24 cellular contexts compared by ENCODE assay signal in genomic region chr15:28129261-28129848, GRCh38. TPM values are rescaled to one million over a fixed set of nuclear protein-coding genes. Genes with fewer than 3 reads are reported as not detected.
A peak's percentile ranks its signal among the peaks of the same experiment; 100 is the strongest.
DNase-seq lines count a peak whose midpoint lies in the region; ATAC-seq and TF ChIP-seq lines count a peak whose summit lies in the region.
"Had no signal": no experiment of that assay in that cellular context is flagged by ENCODE, and none has a peak within 500 bp of the region (broad histone marks: within the 10 kb centered on the region; RNA-seq: fewer than 3 reads in every experiment).

No MANE protein-coding gene starts in this region.

- no peak for DNase-seq in activated T-cell treated with anti-CD3 and anti-CD28 coated beads, Interleukin-2, amount 50 U/mL, for 72 hours
- DNase-seq in activated T-cell treated with anti-CD3 and anti-CD28 coated beads for 4 hours: no peak
- DNase-seq in RWPE2 (ENCODE audit: low spot score): peak; percentile 45
- peak in 1 of 5 donors; percentile 49 for DNase-seq in heart left ventricle
- no peak for DNase-seq in GM19240 (ENCODE audit: insufficient read length, low spot score)
- no peak for DNase-seq in mesendoderm
- no peak for DNase-seq in RKO (ENCODE audit: low spot score)
- DNase-seq: ACHN; Calu3; CD8-positive, alpha-beta memory T cell; GF-D8; H7; KG1; NCI-H1092; NCI-H1436; NCI-H187 treated with DMSO at 0.1 percent for 48 hours; NCI-H2107; NCI-H446 treated with DMSO at 0.1 percent for 48 hours; NCI-H526 treated with DMSO at 0.1 percent for 48 hours; RPMI8226; SJCRH30 had no signal

- no peak overlapping the region for H2BK15ac ChIP-seq in mesendoderm (replicated peaks; ENCODE audit: low read depth)

- no peak overlapping the region for H2BK5ac ChIP-seq in mesendoderm (ENCODE audit: low read length)

- H3K27me3 Mint-ChIP-seq in activated T-cell treated with anti-CD3 and anti-CD28 coated beads, Interleukin-2, amount 50 U/mL, for 72 hours (ENCODE audit: low read depth): no peaks in the 10 kb centered on the region
- no peaks in the 10 kb centered on the region for H3K27me3 Mint-ChIP-seq in stimulated activated memory B cell treated with anti-CD40 and anti-IgM and Interleukin-4, amounts not matched to agents 10 μg/mL and 1 μg/mL and 100 μg/mL, for 72 hours
- H3K27me3 Mint-ChIP-seq: CD8-positive, alpha-beta memory T cell had no signal

- H3K79me1 ChIP-seq in mesendoderm (ENCODE audit: low read length): no peaks in the 10 kb centered on the region

- no peak overlapping the region for H3K4me2 ChIP-seq in mesendoderm (ENCODE audit: low read length)
- H3K4me2 ChIP-seq: BLaER1 treated with 17β-estradiol and CSF1 and Interleukin-3, amounts not matched to agents 10 nM and 100 nM had no signal

- H2AK5ac ChIP-seq in mesendoderm (ENCODE audit: low read length): no peak overlapping the region

- intact Hi-C loops in heart left ventricle (cut with DNase I): loop anchor here in 3 of 10 donors (5.0 to 10.0 kb wide), 3 partner anchors 42 to 1235 kb away; no protein-coding TSS in a partner anchor

- H3K4me1 Mint-ChIP-seq in activated T-cell treated with anti-CD3 and anti-CD28 coated beads, Interleukin-2, amount 50 U/mL, for 72 hours (ENCODE audit: low read depth): no peaks in the 10 kb centered on the region
- peaks cover 13% of the 10 kb centered on the region for H3K4me1 Mint-ChIP-seq in stimulated activated memory B cell treated with anti-CD40 and anti-IgM and Interleukin-4, amounts not matched to agents 10 μg/mL and 1 μg/mL and 100 μg/mL, for 72 hours

- no peak overlapping the region for H3K9ac ChIP-seq in mesendoderm (ENCODE audit: low read length)
- H3K9ac ChIP-seq: BLaER1 treated with 17β-estradiol and CSF1 and Interleukin-3, amounts not matched to agents 10 nM and 100 nM had no signal

- H3K79me2 ChIP-seq in mesendoderm (ENCODE audit: control insufficient read depth, insufficient read depth, low read length): no peaks in the 10 kb centered on the region

- H4K5ac ChIP-seq in mesendoderm (ENCODE audit: low read length): no peak overlapping the region

- H3K4me3 ChIP-seq in RWPE2 (ENCODE audit: severe bottlenecking): no peak overlapping the region
- no peak overlapping the region for H3K4me3 ChIP-seq in heart left ventricle
- no peak overlapping the region for H3K4me3 ChIP-seq in mesendoderm (ENCODE audit: low read length)
- H3K4me3 ChIP-seq: BLaER1 treated with 17β-estradiol and CSF1 and Interleukin-3, amounts not matched to agents 10 nM and 100 nM; SJCRH30 had no signal

- H3K4ac ChIP-seq in mesendoderm (ENCODE audit: low read depth, low read length): no peak overlapping the region

- peaks cover 2 to 4% of the 10 kb centered on the region in 2 donors for H3K36me3 Mint-ChIP-seq in activated T-cell treated with anti-CD3 and anti-CD28 coated beads, Interleukin-2, amount 50 U/mL, for 72 hours (ENCODE audit: insufficient read depth in 2 of 2)
- H3K36me3 Mint-ChIP-seq in stimulated activated memory B cell treated with anti-CD40 and anti-IgM and Interleukin-4, amounts not matched to agents 10 μg/mL and 1 μg/mL and 100 μg/mL, for 72 hours: peaks cover 46% of the 10 kb centered on the region

- no peaks in the 10 kb centered on the region for H3K9me3 ChIP-seq in RWPE2 (ENCODE audit: severe bottlenecking)
- H3K9me3 ChIP-seq in heart left ventricle: no peaks in the 10 kb centered on the region
- H3K9me3 ChIP-seq: BLaER1 treated with 17β-estradiol and CSF1 and Interleukin-3, amounts not matched to agents 10 nM and 100 nM; SJCRH30 had no signal

- H2BK120ac ChIP-seq in mesendoderm (ENCODE audit: low read depth, low read length): no peak overlapping the region

- no peaks in the 10 kb centered on the region for H3K9me3 Mint-ChIP-seq in activated T-cell treated with anti-CD3 and anti-CD28 coated beads, Interleukin-2, amount 50 U/mL, for 72 hours
- H3K9me3 Mint-ChIP-seq in stimulated activated memory B cell treated with anti-CD40 and anti-IgM and Interleukin-4, amounts not matched to agents 10 μg/mL and 1 μg/mL and 100 μg/mL, for 72 hours: no peaks in the 10 kb centered on the region
- H3K9me3 Mint-ChIP-seq: CD8-positive, alpha-beta memory T cell had no signal

- TF ChIP-seq CTCF in RWPE2 (IDR thresholded peaks at IDR 0.05; ENCODE audit: poor library complexity, severe bottlenecking) (no peak), heart left ventricle (IDR thresholded peaks at IDR 0.05) (no peak)

- peak overlapping the region; percentile 3 for H3K27ac Mint-ChIP-seq in activated T-cell treated with anti-CD3 and anti-CD28 coated beads, Interleukin-2, amount 50 U/mL, for 72 hours
- H3K27ac Mint-ChIP-seq in stimulated activated memory B cell treated with anti-CD40 and anti-IgM and Interleukin-4, amounts not matched to agents 10 μg/mL and 1 μg/mL and 100 μg/mL, for 72 hours: peak overlapping the region; percentile 56

- no peak overlapping the region for H3K56ac ChIP-seq in mesendoderm (ENCODE audit: low read length)

- no peak overlapping the region for H3K4me3 Mint-ChIP-seq in activated T-cell treated with anti-CD3 and anti-CD28 coated beads, Interleukin-2, amount 50 U/mL, for 72 hours
- H3K4me3 Mint-ChIP-seq in stimulated activated memory B cell treated with anti-CD40 and anti-IgM and Interleukin-4, amounts not matched to agents 10 μg/mL and 1 μg/mL and 100 μg/mL, for 72 hours: no peak overlapping the region
- H3K4me3 Mint-ChIP-seq: CD8-positive, alpha-beta memory T cell had no signal

- no peak overlapping the region for H4K8ac ChIP-seq in mesendoderm (ENCODE audit: low read depth, low read length)

- no peaks in the 10 kb centered on the region for H3K27me3 ChIP-seq in RWPE2 (ENCODE audit: insufficient read depth, poor library complexity, severe bottlenecking)
- H3K27me3 ChIP-seq in heart left ventricle: no peaks in the 10 kb centered on the region
- no peaks in the 10 kb centered on the region for H3K27me3 ChIP-seq in mesendoderm (ENCODE audit: insufficient read depth, low read length, poor library complexity)
- H3K27me3 ChIP-seq: BLaER1 treated with 17β-estradiol and CSF1 and Interleukin-3, amounts not matched to agents 10 nM and 100 nM; SJCRH30 had no signal

- H3K23ac ChIP-seq in mesendoderm (ENCODE audit: low read length): no peak overlapping the region

- no peaks in the 10 kb centered on the region for H3K4me1 ChIP-seq in RWPE2 (ENCODE audit: insufficient read depth, poor library complexity, severe bottlenecking)
- peaks cover 0 to 24% (median 0%) of the 10 kb centered on the region in 12 donors for H3K4me1 ChIP-seq in heart left ventricle
- H3K4me1 ChIP-seq in mesendoderm (ENCODE audit: control insufficient read depth, low read depth, low read length): no peaks in the 10 kb centered on the region
- H3K4me1 ChIP-seq: SJCRH30 had no signal

- no peak for ATAC-seq in activated T-cell treated with anti-CD3 and anti-CD28 coated beads, Interleukin-2, amount 50 U/mL, for 72 hours (replicated peaks in 1 of 2)
- ATAC-seq in RWPE2 (ENCODE audit: low read depth) (0 out of 3 replicates have a peak, but pooled peaks have one; percentile 17), heart left ventricle (peak; percentile 24 to 57 (median 41))
- no peak for ATAC-seq in stimulated activated memory B cell treated with anti-CD40 and anti-IgM and Interleukin-4, amounts not matched to agents 10 μg/mL and 1 μg/mL and 100 μg/mL, for 72 hours

- TF ChIP-seq POLR2A in heart left ventricle (IDR thresholded peaks at IDR 0.05): no peak

- H3K36me3 ChIP-seq in RWPE2 (ENCODE audit: low read depth) (peaks cover 55% of the 10 kb centered on the region), heart left ventricle (peaks cover 4 to 77% (median 56%) of the 10 kb centered on the region in 9 donors), mesendoderm (ENCODE audit: control insufficient read depth, insufficient read depth, low read length) (peaks cover 2% of the 10 kb centered on the region)

- 89 to 91% (median 90%) methylated on average over 9 of the region's 9 CpGs for WGBS in heart left ventricle, 4 donors
- no CpG with 5 or more reads among the region's 9 CpGs for WGBS in mesendoderm (ENCODE audit: extremely low coverage, insufficient coverage, low lambda C conversion rate)

- H3K27ac ChIP-seq in RWPE2 (ENCODE audit: poor library complexity, severe bottlenecking) (no peak overlapping the region), heart left ventricle (peak overlapping the region in 1 of 12 donors; percentile 16), mesendoderm (ENCODE audit: low read depth, low read length) (no peak overlapping the region)
- H3K27ac ChIP-seq: 22Rv1, SJCRH30 had no signal

- H3K18ac ChIP-seq in mesendoderm (ENCODE audit: low read length): no peak overlapping the region

RNA-seq across cellular contexts. Expression of gene OCA2, which starts 30.2 kb away (rescaled TPM):
- under 1 TPM in 1 of 2 donors, not detected in 1; 0.14 TPM for total RNA-seq in activated T-cell treated with anti-CD3 and anti-CD28 coated beads, Interleukin-2, amount 50 U/mL, for 72 hours
- total RNA-seq in heart left ventricle: under 1 TPM in 2 of 9 donors, not detected in 7; 0.07 to 0.10 TPM
- polyA plus RNA-seq in heart left ventricle: under 1 TPM in 1 of 2 donors, not detected in 1; 0.04 TPM
- polyA plus RNA-seq in mesendoderm (2013, experiment 1 of 2): 0.22 TPM
- polyA plus RNA-seq in mesendoderm (2013, experiment 2 of 2): 0.18 TPM
- total RNA-seq: Calu3; CD8-positive, alpha-beta memory T cell; SJCRH30 had no signal
- polyA plus RNA-seq: CD8-positive, alpha-beta memory T cell had no signal

Comparison
In these comparisons a context has a peak if more than half of its experiments do, and no peak if none do; other contexts are left out.
1. ATAC-seq: peak in RWPE2 (single experiment) and heart left ventricle (4 of 4); none in activated T-cell treated with anti-CD3 and anti-CD28 coated beads, Interleukin-2, amount 50 U/mL, for 72 hours (0 of 2) and stimulated activated memory B cell treated with anti-CD40 and anti-IgM and Interleukin-4, amounts not matched to agents 10 μg/mL and 1 μg/mL and 100 μg/mL, for 72 hours (single experiment).